ENCODE assay signal across 2 cellular contexts in the genomic region with DNA sequence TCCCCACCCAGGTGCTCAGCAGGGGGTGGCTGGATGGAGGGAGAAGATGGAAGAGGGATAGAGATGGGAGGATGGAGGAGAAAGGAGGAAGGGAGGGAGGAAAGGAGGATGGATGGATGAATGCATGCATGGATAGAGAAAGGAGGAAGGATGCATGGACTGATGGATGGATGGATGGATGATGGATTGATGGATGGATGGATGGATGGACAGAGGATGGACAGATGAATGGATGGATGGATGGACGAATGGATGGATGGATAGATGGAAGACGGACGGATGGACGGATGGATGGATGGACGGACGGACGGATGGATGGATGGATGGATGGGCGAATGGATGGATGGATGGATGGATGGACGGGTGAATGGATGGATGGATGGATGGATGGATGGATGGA.
TF ChIP-seq lines count a peak whose summit lies in the region.

No MANE protein-coding gene starts in this region.

TF ChIP-seq in endothelial cell of umbilical vein, 7 proteins besides CTCF, POLR2A, EP300 and RAD21:
- TF ChIP-seq GATA2 (IDR thresholded peaks at IDR 0.05; ENCODE audit: insufficient read depth, insufficient read length, low read depth, low read length), result no peak
- TF ChIP-seq FOS (IDR thresholded peaks at IDR 0.05; ENCODE audit: borderline replicate concordance, insufficient read depth, low read length), result no peak
- no peak for TF ChIP-seq POLR2AphosphoS5 (IDR thresholded peaks at IDR 0.05; ENCODE audit: insufficient read depth, low read depth, low read length)
- TF ChIP-seq MYC (IDR thresholded peaks at IDR 0.05; ENCODE audit: low read depth, low read length), result no peak

TF ChIP-seq in HepG2, 621 proteins besides CTCF, POLR2A, EP300 and RAD21:
- TF ChIP-seq ZNF720 (CRISPR knock-in tag; IDR thresholded peaks at IDR 0.05) (no peak), ZNF660 (CRISPR knock-in tag; IDR thresholded peaks at IDR 0.05; ENCODE audit: borderline replicate concordance, low read depth) (no peak), GATAD2A (CRISPR knock-in tag; IDR thresholded peaks at IDR 0.05) (no peak), ATF1 (CRISPR knock-in tag; IDR thresholded peaks at IDR 0.05) (no peak), KDM1A (CRISPR knock-in tag; IDR thresholded peaks at IDR 0.05) (no peak)
